In the genomic region with DNA sequence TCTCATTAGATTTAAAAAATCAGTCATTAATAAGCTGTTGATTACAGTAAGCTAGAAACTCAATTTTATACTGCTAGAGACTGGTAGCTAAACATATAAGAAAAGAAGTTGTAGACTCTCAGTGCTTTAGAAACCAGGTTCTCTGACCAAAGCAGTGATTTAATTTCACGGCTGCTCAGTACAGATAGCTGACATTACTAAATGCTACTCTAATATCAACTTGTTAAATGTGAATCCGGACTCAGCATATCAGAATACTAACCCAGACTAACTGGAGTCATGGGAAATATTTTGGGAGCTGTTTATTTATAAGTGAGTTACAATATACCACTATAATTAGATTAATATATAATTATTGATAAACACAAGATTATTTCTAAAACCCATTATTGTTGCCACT, we compare ENCODE assay signal across 29 cellular contexts.
DNase-seq lines count a peak whose midpoint lies in the region; ATAC-seq and TF ChIP-seq lines count a peak whose summit lies in the region.
"Had no signal": no experiment of that assay in that cellular context is flagged by ENCODE, and none has a peak within 500 bp of the region (broad histone marks: within the 10 kb centered on the region; RNA-seq: fewer than 3 reads in every experiment).

No MANE protein-coding gene starts in this region.

- no peaks in the 10 kb centered on the region for H3K27me3 Mint-ChIP-seq in osteocyte (ENCODE audit: unreplicated experiment)
- H3K27me3 Mint-ChIP-seq: activated naive CD8-positive, alpha-beta T cell treated with anti-CD3 and anti-CD28 coated beads, Interleukin-2, amount 10 ng/mL, durations not matched to agents 7 days and 5 days; dendritic cell treated with granulocyte-macrophage colony-stimulating factor and Interleukin-4, amounts not matched to agents 40 ng/mL and 50 ng/mL, for 4 days had no signal

- H3K36me3 Mint-ChIP-seq in osteocyte (ENCODE audit: unreplicated experiment), result no peaks in the 10 kb centered on the region
- H3K36me3 Mint-ChIP-seq: activated naive CD8-positive, alpha-beta T cell treated with anti-CD3 and anti-CD28 coated beads, Interleukin-2, amount 10 ng/mL, durations not matched to agents 7 days and 5 days; immature natural killer cell had no signal

- peaks cover 54% of the 10 kb centered on the region for H3K4me1 ChIP-seq in SJSA1 (replicated peaks)

- H3K9me3 ChIP-seq in SJSA1 (replicated peaks), result no peaks in the 10 kb centered on the region
- H3K9me3 ChIP-seq: left lung, thoracic aorta had no signal

- peak overlapping the region; percentile 3 for H3K4me3 ChIP-seq in AG10803 (ENCODE audit: low read length)
- peak overlapping the region; percentile 36 for H3K4me3 ChIP-seq in SJSA1
- peak overlapping the region; percentile 59 for H3K4me3 ChIP-seq in choroid plexus epithelial cell (ENCODE audit: low read depth, low read length)
- H3K4me3 ChIP-seq: cardiac muscle cell, GM12878, hepatocyte, left lung, thoracic aorta had no signal

- no peak for ATAC-seq in HG02571 (IDR thresholded peaks at IDR 0.05; ENCODE audit: unreplicated experiment)
- no peak for ATAC-seq in GM21423 (IDR thresholded peaks at IDR 0.05; ENCODE audit: unreplicated experiment)
- ATAC-seq: GM12878, left lung had no signal

- DNase-seq in AG10803 (ENCODE audit: low read depth), result no peak
- DNase-seq in SJSA1 (ENCODE audit: low read depth in 1 of 2, low spot score in 2 of 2), result no peak
- DNase-seq in choroid plexus epithelial cell (ENCODE audit: low read depth), result peak; percentile 34
- no peak for DNase-seq in osteocyte (ENCODE audit: extremely low spot score, unreplicated experiment)
- no peak for DNase-seq in pons (ENCODE audit: low spot score)
- DNase-seq in NCI-H1694 (lab: John Stamatoyannopoulos, UW), result no peak
- DNase-seq: activated CD4-positive, alpha-beta T cell treated with anti-CD3 and anti-CD28 coated beads, Interleukin-2, amount 50 U/mL, for 4 hours; activated naive CD8-positive, alpha-beta T cell treated with anti-CD3 and anti-CD28 coated beads, Interleukin-2, amount 10 ng/mL, durations not matched to agents 7 days and 5 days; DMS53; foreskin fibroblast; GOT3; immature natural killer cell; left lung; NCI-H1092 treated with DMSO at 0.1 percent for 48 hours; NCI-H2081 treated with DMSO at 0.1 percent for 48 hours; NCI-H446; posterior cingulate gyrus; small intestine; stimulated activated naive CD4-positive, alpha-beta T cell; T-helper 2 cell had no signal

- peaks cover 57% of the 10 kb centered on the region for H3K4me1 Mint-ChIP-seq in osteocyte (ENCODE audit: unreplicated experiment)
- H3K4me1 Mint-ChIP-seq: activated naive CD8-positive, alpha-beta T cell treated with anti-CD3 and anti-CD28 coated beads, Interleukin-2, amount 10 ng/mL, durations not matched to agents 7 days and 5 days; immature natural killer cell had no signal

- TF ChIP-seq CTCF in AG10803 (conservative IDR thresholded peaks at IDR 0.05; ENCODE audit: low read length) (no peak), choroid plexus epithelial cell (conservative IDR thresholded peaks at IDR 0.05; ENCODE audit: low read depth, low read length) (no peak), osteocyte (IDR thresholded peaks at IDR 0.05) (no peak)

- peak overlapping the region; percentile 90 for H3K27ac ChIP-seq in SJSA1
- H3K27ac ChIP-seq: cardiac muscle cell, hepatocyte, left lung, thoracic aorta had no signal

- H3K27me3 ChIP-seq in SJSA1 (replicated peaks), result no peaks in the 10 kb centered on the region
- H3K27me3 ChIP-seq: cardiac muscle cell, hepatocyte, left lung had no signal

- H3K9me3 Mint-ChIP-seq in osteocyte (ENCODE audit: unreplicated experiment), result no peaks in the 10 kb centered on the region
- H3K9me3 Mint-ChIP-seq: activated naive CD8-positive, alpha-beta T cell treated with anti-CD3 and anti-CD28 coated beads, Interleukin-2, amount 10 ng/mL, durations not matched to agents 7 days and 5 days; dendritic cell treated with granulocyte-macrophage colony-stimulating factor and Interleukin-4, amounts not matched to agents 40 ng/mL and 50 ng/mL, for 4 days; immature natural killer cell; mesothelial cell of epicardium; nephron had no signal

- peak overlapping the region; percentile 18 for H3K4me3 Mint-ChIP-seq in osteocyte (ENCODE audit: unreplicated experiment)
- H3K4me3 Mint-ChIP-seq: activated naive CD8-positive, alpha-beta T cell treated with anti-CD3 and anti-CD28 coated beads, Interleukin-2, amount 10 ng/mL, durations not matched to agents 7 days and 5 days; dendritic cell treated with granulocyte-macrophage colony-stimulating factor and Interleukin-4, amounts not matched to agents 40 ng/mL and 50 ng/mL, for 4 days; immature natural killer cell; mesothelial cell of epicardium; nephron had no signal

- no peak overlapping the region for H3K27ac Mint-ChIP-seq in osteocyte (ENCODE audit: unreplicated experiment)
- H3K27ac Mint-ChIP-seq: activated naive CD8-positive, alpha-beta T cell treated with anti-CD3 and anti-CD28 coated beads, Interleukin-2, amount 10 ng/mL, durations not matched to agents 7 days and 5 days; dendritic cell treated with granulocyte-macrophage colony-stimulating factor and Interleukin-4, amounts not matched to agents 40 ng/mL and 50 ng/mL, for 4 days; immature natural killer cell; mesothelial cell of epicardium; nephron had no signal

- H3K36me3 ChIP-seq in SJSA1, result peaks cover 10% of the 10 kb centered on the region
- H3K36me3 ChIP-seq: cardiac muscle cell, left lung, thoracic aorta had no signal

Comparison
In these comparisons a context has a peak if more than half of its experiments do, and no peak if none do; other contexts are left out.
1. H3K4me3 ChIP-seq: peak in every context shown above with its lines; median percentile 59 in choroid plexus epithelial cell; 36 in SJSA1; 3 in AG10803.